8 cellular contexts compared by ENCODE assay signal in genomic region chr7:155815332-155816191, GRCh38. TPM values are rescaled to one million over a fixed set of nuclear protein-coding genes. Genes with fewer than 3 reads are reported as not detected.
A peak's percentile ranks its signal among the peaks of the same experiment; 100 is the strongest.
DNase-seq lines count a peak whose midpoint lies in the region; ATAC-seq, FAIRE-seq and TF ChIP-seq lines count a peak whose summit lies in the region.

No MANE protein-coding gene starts in this region.

- in situ Hi-C loops in gastrocnemius medialis (cut with MboI; ENCODE audit: low sequenced_read_pairs in 4 of 4) = loop anchor here in 1 of 4 donors (25.0 kb wide), 1 partner anchor 647 kb away; no protein-coding TSS in a partner anchor

- no peak for TF ChIP-seq POLR2A in heart left ventricle (IDR thresholded peaks at IDR 0.05)
- no peak for TF ChIP-seq POLR2A in gastrocnemius medialis (IDR thresholded peaks at IDR 0.05)

- H2AFZ ChIP-seq in PC-3 (ENCODE audit: low read length) = peak overlapping the region; percentile 66

- H3K4me3 ChIP-seq in PC-3 (ENCODE audit: low read length) = no peak overlapping the region
- H3K4me3 ChIP-seq in heart left ventricle = no peak overlapping the region
- no peak overlapping the region for H3K4me3 ChIP-seq in gastrocnemius medialis

- POLR2A ChIA-PET in PC-3 (lab: Charles Lee; ENCODE audit: unreplicated experiment) = no interaction called here

- CTCF ChIA-PET in PC-3 (lab: Charles Lee) = interaction anchor here (0.6 to 1.7 kb wide), 2 partner anchors 70 to 341 kb away, joined by 3 to 8 read pairs; no protein-coding TSS in a partner anchor

- peaks cover 28% of the 10 kb centered on the region for H3K27me3 ChIP-seq in PC-3 (ENCODE audit: low read length)
- H3K27me3 ChIP-seq in heart left ventricle = peaks cover 31 to 96% (median 61%) of the 10 kb centered on the region in 9 donors
- H3K27me3 ChIP-seq in gastrocnemius medialis = peaks cover 41 to 56% (median 55%) of the 10 kb centered on the region in 3 donors

- no peaks in the 10 kb centered on the region for H4K20me1 ChIP-seq in PC-3 (ENCODE audit: low read length)

- H3K4me2 ChIP-seq in PC-3 (ENCODE audit: low read length) = peak overlapping the region; percentile 73

- FAIRE-seq in GM18507 (lab: Jason Lieb, UNC) = peak; percentile 84

- no peaks in the 10 kb centered on the region for H3F3A ChIP-seq in PC-3 (ENCODE audit: low read length, unreplicated experiment)

- H3K9ac ChIP-seq in PC-3 (ENCODE audit: low read length) = no peak overlapping the region

- no TSS peak for BruUV-seq in PC-3 (replicated peaks; lab: Mats Ljungman, UMichigan)

- H3K4me1 ChIP-seq in PC-3 (ENCODE audit: insufficient read depth, low read length) = peaks cover 21% of the 10 kb centered on the region
- H3K4me1 ChIP-seq in heart left ventricle = peaks cover 0 to 11% (median under 1%) of the 10 kb centered on the region in 12 donors
- peaks cover 0 to 8% of the 10 kb centered on the region in 2 donors for H3K4me1 ChIP-seq in gastrocnemius medialis

- TF ChIP-seq CTCF in PC-3 (conservative IDR thresholded peaks at IDR 0.05; ENCODE audit: low read depth, low read length) = peak; percentile 74
- peak; percentile 13 to 59 (median 44) for TF ChIP-seq CTCF in heart left ventricle (IDR thresholded peaks at IDR 0.05)
- peak in 1 of 5 experiments; percentile 21 for TF ChIP-seq CTCF in gastrocnemius medialis (IDR thresholded peaks at IDR 0.05 in 4 of 5, conservative IDR thresholded peaks at IDR 0.05 in 1 of 5)

- H3K36me3 ChIP-seq in PC-3 (ENCODE audit: low read depth, low read length) (no peaks in the 10 kb centered on the region), heart left ventricle (no peaks in the 10 kb centered on the region), gastrocnemius medialis (no peaks in the 10 kb centered on the region)

- H3K9me2 ChIP-seq in PC-3 (replicated peaks; ENCODE audit: low read length) = no peaks in the 10 kb centered on the region

- intact Hi-C loops in PC-3 (cut with micrococcal nuclease) = loop anchor here (1.0 to 5.0 kb wide), 3 partner anchors 137 to 341 kb away; no protein-coding TSS in a partner anchor
- intact Hi-C loops in heart left ventricle (cut with DNase I) = loop anchor here in 5 of 10 donors (5.0 kb wide), 1 partner anchor 657 kb away; no protein-coding TSS in a partner anchor
- intact Hi-C loops in gastrocnemius medialis (cut with DNase I; ENCODE audit: low total_unique reads) = no loop called here

- 25 to 30% (median 30%) methylated on average over 20 of the region's 20 CpGs for WGBS in heart left ventricle, 4 donors

- H3K27ac ChIP-seq in PC-3 (ENCODE audit: low read length) (no peak overlapping the region), heart left ventricle (no peak overlapping the region), gastrocnemius medialis (no peak overlapping the region)

- DNase-seq in AML-193 (lab: John Stamatoyannopoulos, UW) = peak; percentile 25 to 33
- DNase-seq in GM18507 (ENCODE audit: extremely low spot score, insufficient read length, low read depth) = peak; percentile 68
- peak; percentile 76 for DNase-seq in PC-3
- DNase-seq in activated T-helper 9 cell treated with anti-CD3 and anti-CD28 coated beads, Interleukin-2, amount 50 U/mL, for 16 hours (ENCODE audit: low read depth) = peak; percentile 21
- peak in 4 of 5 donors; percentile 27 to 75 (median 33) for DNase-seq in heart left ventricle
- peak; percentile 29 to 62 for DNase-seq in stimulated activated CD4-positive, alpha-beta T cell treated with anti-CD3 and anti-CD28 coated beads, Interleukin-1b, Interleukin-23, amount 100 ng/mL, for 4 hours (ENCODE audit: low read depth in 2 of 2)
- no peak for DNase-seq in gastrocnemius medialis

- no peaks in the 10 kb centered on the region for H3K79me2 ChIP-seq in PC-3 (ENCODE audit: low read length)

- H3K9me3 ChIP-seq in PC-3 (ENCODE audit: low read length) = no peaks in the 10 kb centered on the region
- peaks cover 0 to 4% (median 0%) of the 10 kb centered on the region in 12 donors for H3K9me3 ChIP-seq in heart left ventricle
- no peaks in the 10 kb centered on the region for H3K9me3 ChIP-seq in gastrocnemius medialis

- ATAC-seq in HG02938 (IDR thresholded peaks at IDR 0.05; ENCODE audit: unreplicated experiment) (peak; percentile 77), PC-3 (peak; percentile 73), heart left ventricle (peak; percentile 58 to 81 (median 70)), gastrocnemius medialis (no peak)

RNA-seq across cellular contexts. Expression of gene SHH, which starts 3.3 kb away (rescaled TPM):
- total RNA-seq in PC-3 (2014; rRNA removed) = 0.11 and 0.12 TPM in 2 replicates
- total RNA-seq in heart left ventricle = not detected
- polyA plus RNA-seq in heart left ventricle = not detected
- total RNA-seq in gastrocnemius medialis = not detected

Comparison
In these comparisons a context has a peak if more than half of its experiments do, and no peak if none do; other contexts are left out.
1. DNase-seq: peak in AML-193 (2 of 2), GM18507 (single experiment), PC-3 (single experiment), activated T-helper 9 cell treated with anti-CD3 and anti-CD28 coated beads, Interleukin-2, amount 50 U/mL, for 16 hours (single experiment), heart left ventricle (4 of 5) and stimulated activated CD4-positive, alpha-beta T cell treated with anti-CD3 and anti-CD28 coated beads, Interleukin-1b, Interleukin-23, amount 100 ng/mL, for 4 hours (2 of 2); none in gastrocnemius medialis (0 of 2).
2. ATAC-seq: peak in HG02938 (single experiment), PC-3 (single experiment) and heart left ventricle (4 of 4); none in gastrocnemius medialis (0 of 2).